ENCODE assay signal across 1 cellular context in the genomic region with DNA sequence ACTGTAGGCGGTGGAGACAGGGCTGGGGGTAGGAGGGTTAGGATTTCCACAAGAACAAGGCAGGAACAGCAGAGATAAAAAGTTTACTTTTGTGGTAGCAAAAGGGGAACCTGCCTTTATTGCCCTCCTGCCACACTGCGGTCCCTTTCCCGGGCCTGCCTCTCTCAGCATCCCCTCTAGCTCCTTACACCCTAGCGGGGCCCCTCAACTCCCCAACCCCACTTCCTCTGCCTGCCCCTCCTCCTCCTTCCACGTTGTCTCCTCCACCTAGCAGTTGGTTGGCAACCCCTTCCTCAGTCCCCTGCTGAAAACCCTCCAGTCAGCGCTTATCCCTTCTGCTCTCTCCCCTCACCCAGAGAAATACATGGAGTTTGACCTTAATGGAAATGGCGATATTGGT.
TF ChIP-seq lines count a peak whose summit lies in the region.

No MANE protein-coding gene starts in this region.

TF ChIP-seq in H1, 55 proteins besides CTCF, POLR2A, EP300 and RAD21:
- TF ChIP-seq TCF12 (IDR thresholded peaks at IDR 0.05; ENCODE audit: low read depth, low read length) (no peak), CREB1 (IDR thresholded peaks at IDR 0.05) (no peak), EGR1 (IDR thresholded peaks at IDR 0.05; ENCODE audit: borderline replicate concordance, low read depth, low read length) (no peak), SRF (IDR thresholded peaks at IDR 0.05; ENCODE audit: low read depth, low read length) (no peak), BACH1 (IDR thresholded peaks at IDR 0.05; ENCODE audit: low read length) (no peak), ASH2L (IDR thresholded peaks at IDR 0.05; ENCODE audit: low read length) (peak; percentile 22), NANOG (IDR thresholded peaks at IDR 0.05; ENCODE audit: insufficient read depth, low read depth, low read length, poor library complexity, severe bottlenecking) (no peak)
TF ChIP-seq in H1: peak in this region for 1.
